In the genomic region with DNA sequence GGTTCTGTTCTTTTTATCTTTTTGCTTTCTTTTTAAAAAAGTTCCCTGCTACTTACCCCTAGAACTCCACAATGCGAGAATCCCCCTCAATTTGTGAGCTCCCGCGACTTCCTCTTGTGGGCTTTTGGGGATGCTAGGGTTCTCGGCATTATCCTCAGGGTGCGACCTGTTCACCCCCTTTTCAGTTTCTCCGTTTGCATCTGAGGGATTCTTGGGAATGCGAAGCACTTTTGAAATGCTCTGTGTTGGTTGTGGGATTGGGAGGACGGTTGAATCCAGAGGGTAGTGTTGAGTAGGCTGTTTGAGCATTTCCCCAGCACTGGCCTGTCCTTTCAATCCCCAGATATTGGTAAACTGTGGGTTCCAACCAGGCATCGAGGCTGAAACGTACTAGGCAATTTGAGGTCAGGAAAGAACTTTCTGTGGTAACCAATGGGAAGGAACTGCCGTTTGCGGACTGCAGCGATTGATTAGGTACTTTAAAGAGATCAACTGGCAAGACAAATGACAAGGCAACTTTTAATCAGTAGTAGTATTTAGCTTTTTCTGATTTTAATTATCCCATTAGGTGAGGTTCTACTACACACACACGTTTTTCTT, we compare ENCODE assay signal across 8 cellular contexts. TPM values are rescaled to one million over a fixed set of nuclear protein-coding genes. Genes with fewer than 3 reads are reported as not detected.
DNase-seq lines count a peak whose midpoint lies in the region; ATAC-seq and TF ChIP-seq lines count a peak whose summit lies in the region.

No MANE protein-coding gene starts in this region.

- H3K27me3 ChIP-seq in skeletal muscle satellite cell (ENCODE audit: control insufficient read depth, insufficient read depth, low read length) = no peaks in the 10 kb centered on the region

- H3K4me3 ChIP-seq in GM12875 (ENCODE audit: low read depth, low read length) = peak overlapping the region; percentile 59
- peak overlapping the region; percentile 86 for H3K4me3 ChIP-seq in skeletal muscle satellite cell (ENCODE audit: low read length)

- no peaks in the 10 kb centered on the region for H3K9me3 ChIP-seq in skeletal muscle satellite cell (replicated peaks; ENCODE audit: low read length)

- H3K9me3 Mint-ChIP-seq in activated naive CD4-positive, alpha-beta T cell treated with anti-CD3 and anti-CD28 coated beads, Interleukin-2, amount 50 U/mL, for 72 hours = no peaks in the 10 kb centered on the region

- H3K9ac ChIP-seq in skeletal muscle satellite cell (ENCODE audit: low read depth, low read length) = peak overlapping the region; percentile 92

- H3K4me1 ChIP-seq in skeletal muscle satellite cell (ENCODE audit: control insufficient read depth, insufficient read depth, low read length) = peaks cover 14% of the 10 kb centered on the region

- TF ChIP-seq CTCF in GM12875 (IDR thresholded peaks at IDR 0.05; ENCODE audit: borderline replicate concordance, insufficient read depth, low read depth, low read length) = no peak

- H3K36me3 Mint-ChIP-seq in activated naive CD4-positive, alpha-beta T cell treated with anti-CD3 and anti-CD28 coated beads, Interleukin-2, amount 50 U/mL, for 72 hours = peaks cover 34 to 38% of the 10 kb centered on the region in 2 donors

- no peaks in the 10 kb centered on the region for H3K36me3 ChIP-seq in skeletal muscle satellite cell (ENCODE audit: insufficient read depth, low read length)

- peak overlapping the region; percentile 98 to 99 for H3K27ac Mint-ChIP-seq in activated naive CD4-positive, alpha-beta T cell treated with anti-CD3 and anti-CD28 coated beads, Interleukin-2, amount 50 U/mL, for 72 hours

- peak overlapping the region; percentile 81 for H3K4me2 ChIP-seq in skeletal muscle satellite cell (ENCODE audit: low read length)

- peak; percentile 3 for ATAC-seq in GM21786 (IDR thresholded peaks at IDR 0.05; ENCODE audit: unreplicated experiment)
- peak; percentile 3 to 7 for ATAC-seq in activated naive CD4-positive, alpha-beta T cell treated with anti-CD3 and anti-CD28 coated beads, Interleukin-2, amount 50 U/mL, for 72 hours

- DNase-seq in Kasumi-1 (lab: John Stamatoyannopoulos, UW) (peak; percentile 54 to 56), iPS DF 19.7 (ENCODE audit: low read depth, low spot score) (peak; percentile 9), NCI-H1436 (lab: John Stamatoyannopoulos, UW) (no peak), GM19238 (ENCODE audit: insufficient read length, low spot score) (no peak)
- no peak for DNase-seq in activated naive CD4-positive, alpha-beta T cell treated with anti-CD3 and anti-CD28 coated beads, Interleukin-2, amount 50 U/mL, for 72 hours (ENCODE audit: low spot score in 2 of 2)

RNA-seq across cellular contexts. Expression of gene XRCC4, which starts 0.4 kb away (rescaled TPM):
- total RNA-seq in activated naive CD4-positive, alpha-beta T cell treated with anti-CD3 and anti-CD28 coated beads, Interleukin-2, amount 50 U/mL, for 72 hours = 10 to 100 TPM; 13.3 to 13.6 TPM
- total RNA-seq in skeletal muscle satellite cell (2012; rRNA removed) = 14.2 and 14.4 TPM in 2 replicates

RNA-seq across cellular contexts. Expression of gene TMEM167A, which starts 0.6 kb away (rescaled TPM):
- total RNA-seq in activated naive CD4-positive, alpha-beta T cell treated with anti-CD3 and anti-CD28 coated beads, Interleukin-2, amount 50 U/mL, for 72 hours = 10 to 100 TPM; 58.4 to 65.5 TPM
- total RNA-seq in skeletal muscle satellite cell (2012; rRNA removed) = 54.8 and 64.9 TPM in 2 replicates

Comparison
In these comparisons a context has a peak if more than half of its experiments do, and no peak if none do; other contexts are left out.
1. DNase-seq: peak in Kasumi-1 (2 of 2) and iPS DF 19.7 (single experiment); none in activated naive CD4-positive, alpha-beta T cell treated with anti-CD3 and anti-CD28 coated beads, Interleukin-2, amount 50 U/mL, for 72 hours (0 of 2), NCI-H1436 (single experiment) and GM19238 (single experiment).